22 cellular contexts compared by ENCODE assay signal in the genomic region with DNA sequence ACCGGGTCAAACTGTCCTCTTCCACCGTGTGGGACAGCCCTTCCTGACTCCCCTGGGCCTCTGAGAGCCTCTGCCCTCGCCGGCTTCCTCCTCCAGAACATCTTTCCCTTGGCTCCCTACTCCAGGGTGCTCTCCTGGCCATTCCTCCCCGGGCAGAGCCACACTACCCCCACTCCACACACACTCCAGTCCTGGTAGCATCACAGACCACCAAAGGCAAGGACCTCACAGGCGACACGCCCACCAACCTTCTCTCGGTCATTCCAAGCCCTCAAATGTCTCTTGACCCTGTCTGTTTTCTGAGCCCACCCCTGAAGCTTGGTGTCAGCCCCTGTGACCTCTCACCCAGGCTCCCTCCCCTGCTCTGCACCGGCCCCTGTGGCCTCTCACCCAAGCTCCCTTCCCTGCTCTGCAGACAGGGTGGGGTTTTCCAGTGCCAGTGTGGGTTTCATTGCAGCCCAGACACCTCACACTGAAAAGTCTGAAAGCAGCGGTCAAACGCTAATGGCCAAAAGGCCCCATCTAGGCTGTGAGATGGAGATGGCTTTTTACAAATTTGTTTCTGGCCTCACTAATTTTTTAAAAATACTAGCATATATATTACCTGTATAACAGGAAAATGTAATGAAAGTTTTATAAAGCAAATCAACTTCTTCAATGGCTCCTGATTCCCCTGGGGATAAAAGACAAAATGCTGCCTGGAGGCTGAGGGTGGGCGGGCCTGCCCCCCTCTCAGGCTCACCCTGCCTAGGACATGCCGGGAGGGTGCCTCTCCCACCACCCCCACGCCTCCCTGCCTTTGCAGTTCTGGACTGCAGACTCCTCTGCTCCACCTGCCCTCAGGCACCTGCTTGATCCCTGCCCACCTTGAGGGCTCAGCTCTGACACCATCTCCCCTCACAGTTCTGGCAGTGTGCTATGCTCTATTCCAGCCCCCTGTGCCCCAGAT. TPM values are rescaled to one million over a fixed set of nuclear protein-coding genes. Genes with fewer than 3 reads are reported as not detected.
"Had no signal": no experiment of that assay in that cellular context is flagged by ENCODE, and none has a peak within 500 bp of the region (broad histone marks: within the 10 kb centered on the region; RNA-seq: fewer than 3 reads in every experiment).

No MANE protein-coding gene starts in this region.

- H3K9me3 ChIP-seq: body of pancreas, esophagus muscularis mucosa, left ventricle myocardium inferior, neutrophil, stomach, testis, upper lobe of right lung had no signal

- H3K27ac Mint-ChIP-seq: activated CD8-positive, alpha-beta memory T cell treated with anti-CD3 and anti-CD28 coated beads, Interleukin-2, amount 10 ng/mL, durations not matched to agents 7 days and 5 days; activated T-helper 2 cell treated with anti-CD3 and anti-CD28 coated beads, Interferon-gamma antibody, Interleukin-2, Interleukin-4, amounts not matched to agents 10 μg/mL and 5 μg/mL and 100 μg/mL, durations not matched to agents 14 hours and 24 hours and 36 hours had no signal

- H3K27me3 ChIP-seq: testis had no signal

- FAIRE-seq: kidney had no signal

- H3K9me3 Mint-ChIP-seq: activated T-helper 2 cell treated with anti-CD3 and anti-CD28 coated beads, Interferon-gamma antibody, Interleukin-2, Interleukin-4, amounts not matched to agents 10 μg/mL and 5 μg/mL and 100 μg/mL, durations not matched to agents 14 hours and 24 hours and 36 hours had no signal

- H3K36me3 ChIP-seq: esophagus muscularis mucosa, left ventricle myocardium inferior, neutrophil, stomach, upper lobe of right lung had no signal

- H3K27ac ChIP-seq: body of pancreas, coronary artery, esophagus muscularis mucosa, left ventricle myocardium inferior, neutrophil, stomach, testis, upper lobe of right lung, VCaP had no signal

- H3K4me3 Mint-ChIP-seq: activated CD8-positive, alpha-beta memory T cell treated with anti-CD3 and anti-CD28 coated beads, Interleukin-2, amount 10 ng/mL, durations not matched to agents 7 days and 5 days; naive thymus-derived CD4-positive, alpha-beta T cell had no signal

- DNase-seq: activated CD4-positive, alpha-beta T cell treated with anti-CD3 and anti-CD28 coated beads for 1 hour; activated CD4-positive, alpha-beta T cell treated with anti-CD3 and anti-CD28 coated beads, Interleukin-2, amount 50 U/mL, for 4 hours; activated CD8-positive, alpha-beta memory T cell treated with anti-CD3 and anti-CD28 coated beads, Interleukin-2, amount 10 ng/mL, durations not matched to agents 7 days and 5 days; activated naive CD4-positive, alpha-beta T cell treated with anti-CD3 and anti-CD28 coated beads, Interleukin-2, amount 50 U/mL, for 16 hours; activated T-cell treated with anti-CD3 and anti-CD28 coated beads, Interleukin-2, amount 50 U/mL, for 1 hour; amniotic stem cell; body of pancreas; hypothalamus; kidney; left ventricle myocardium inferior; naive thymus-derived CD4-positive, alpha-beta T cell; stimulated activated CD4-positive, alpha-beta T cell treated with anti-CD3 and anti-CD28 coated beads, Interleukin-1b, Interleukin-23, amount 100 ng/mL, for 48 hours; stomach; testis; upper lobe of right lung had no signal

- H3K36me3 Mint-ChIP-seq: activated CD8-positive, alpha-beta memory T cell treated with anti-CD3 and anti-CD28 coated beads, Interleukin-2, amount 10 ng/mL, durations not matched to agents 7 days and 5 days; naive thymus-derived CD4-positive, alpha-beta T cell had no signal

- H3K4me3 ChIP-seq: body of pancreas, coronary artery, esophagus muscularis mucosa, left ventricle myocardium inferior, stomach, testis, upper lobe of right lung had no signal

RNA-seq across cellular contexts. Expression of a gene that starts 10.5 kb away (rescaled TPM):
- total RNA-seq: esophagus muscularis mucosa, left ventricle myocardium inferior, renal cortical epithelial cell, upper lobe of right lung had no signal
- polyA plus RNA-seq: naive thymus-derived CD4-positive, alpha-beta T cell had no signal

RNA-seq across cellular contexts. Expression of a gene that starts 12.5 kb away (rescaled TPM):
- total RNA-seq: activated CD8-positive, alpha-beta memory T cell treated with anti-CD3 and anti-CD28 coated beads, Interleukin-2, amount 10 ng/mL, durations not matched to agents 7 days and 5 days; activated T-helper 2 cell treated with anti-CD3 and anti-CD28 coated beads, Interferon-gamma antibody, Interleukin-2, Interleukin-4, amounts not matched to agents 10 μg/mL and 5 μg/mL and 100 μg/mL, durations not matched to agents 14 hours and 24 hours and 36 hours; body of pancreas; esophagus muscularis mucosa; kidney; left ventricle myocardium inferior; mononuclear cell; naive thymus-derived CD4-positive, alpha-beta T cell; renal cortical epithelial cell; stomach; upper lobe of right lung had no signal
- polyA plus RNA-seq: naive thymus-derived CD4-positive, alpha-beta T cell; stomach had no signal

RNA-seq across cellular contexts. Expression of a gene that starts 20.4 kb away (rescaled TPM):
- total RNA-seq: activated CD8-positive, alpha-beta memory T cell treated with anti-CD3 and anti-CD28 coated beads, Interleukin-2, amount 10 ng/mL, durations not matched to agents 7 days and 5 days; body of pancreas; left ventricle myocardium inferior; mononuclear cell; naive thymus-derived CD4-positive, alpha-beta T cell had no signal
- polyA plus RNA-seq: naive thymus-derived CD4-positive, alpha-beta T cell had no signal
